In genomic region chr22:36768616-36769015, GRCh38 we compare ENCODE assay signal across 25 cellular contexts. TPM values are rescaled to one million over a fixed set of nuclear protein-coding genes. Genes with fewer than 3 reads are reported as not detected.
"Had no signal": no experiment of that assay in that cellular context is flagged by ENCODE, and none has a peak within 500 bp of the region (broad histone marks: within the 10 kb centered on the region; RNA-seq: fewer than 3 reads in every experiment).

No MANE protein-coding gene starts in this region.

- H3K27ac Mint-ChIP-seq: activated CD4-positive, alpha-beta T cell treated with anti-CD3 and anti-CD28 coated beads, Interleukin-2, amount 10 ng/mL, durations not matched to agents 24 days and 14 days; activated naive CD4-positive, alpha-beta T cell treated with anti-CD3 and anti-CD28 coated beads, Interleukin-2, amount 10 ng/mL, durations not matched to agents 7 days and 5 days; T-helper 1 cell treated with Interleukin-12 subunit alpha and Interleukin-12 subunit beta and Interleukin-4 antibody, amounts not matched to agents 30 μg/mL and 1 μg/mL, for 36 hours had no signal

- H3K9me3 Mint-ChIP-seq: activated CD4-positive, alpha-beta T cell treated with anti-CD3 and anti-CD28 coated beads, Interleukin-2, amount 10 ng/mL, durations not matched to agents 24 days and 14 days; activated naive CD4-positive, alpha-beta T cell treated with anti-CD3 and anti-CD28 coated beads, Interleukin-2, amount 10 ng/mL, durations not matched to agents 7 days and 5 days; activated T-cell treated with anti-CD3 and anti-CD28 coated beads, Interleukin-2, amount 50 U/mL, for 4 hours; T-helper 1 cell treated with Interleukin-12 subunit alpha and Interleukin-12 subunit beta and Interleukin-4 antibody, amounts not matched to agents 30 μg/mL and 1 μg/mL, for 36 hours had no signal

- H3K9ac ChIP-seq: SK-N-SH had no signal

- H3K4me1 Mint-ChIP-seq: activated naive CD4-positive, alpha-beta T cell treated with anti-CD3 and anti-CD28 coated beads, Interleukin-2, amount 10 ng/mL, durations not matched to agents 7 days and 5 days had no signal

- DNase-seq: activated CD4-positive, alpha-beta T cell treated with anti-CD3 and anti-CD28 coated beads for 1 hour; activated CD4-positive, alpha-beta T cell treated with anti-CD3 and anti-CD28 coated beads, Interleukin-2, amount 10 ng/mL, durations not matched to agents 24 days and 14 days; activated CD4-positive, alpha-beta T cell treated with anti-CD3 and anti-CD28 coated beads, Interleukin-2, amount 50 U/mL, for 48 hours; activated CD8-positive, alpha-beta memory T cell treated with anti-CD3 and anti-CD28 coated beads for 24 hours; activated gamma-delta T cell treated with Interleukin-2 at 50 U/mL for 16 hours; activated naive CD4-positive, alpha-beta T cell treated with anti-CD3 and anti-CD28 coated beads, Interleukin-2, amount 10 ng/mL, durations not matched to agents 7 days and 5 days; aorta; MM.1S; NCI-H1105; NCI-H1436; NCI-H1694 treated with DMSO at 0.1 percent for 48 hours; NCI-H2029 treated with DMSO at 0.1 percent for 48 hours; NCI-H345; NCI-H510A treated with DMSO at 0.1 percent for 48 hours; NCI-H69; NK-92 treated with Interleukin-12 subunit alpha and Interleukin-12 subunit beta, amount 100 ng/mL, for 24 hours; OCI-M1; Right ventricle myocardium superior; RPMI8226; SJCRH30; SK-N-SH had no signal

- H3K27me3 Mint-ChIP-seq: activated CD4-positive, alpha-beta T cell treated with anti-CD3 and anti-CD28 coated beads, Interleukin-2, amount 10 ng/mL, durations not matched to agents 24 days and 14 days; activated naive CD4-positive, alpha-beta T cell treated with anti-CD3 and anti-CD28 coated beads, Interleukin-2, amount 10 ng/mL, durations not matched to agents 7 days and 5 days had no signal

- H3K36me3 ChIP-seq: breast epithelium, SJCRH30 had no signal

- ATAC-seq: activated T-cell treated with anti-CD3 and anti-CD28 coated beads, Interleukin-2, amount 50 U/mL, for 4 hours; Panc1 had no signal

- H3K4me3 Mint-ChIP-seq: activated CD4-positive, alpha-beta T cell treated with anti-CD3 and anti-CD28 coated beads, Interleukin-2, amount 10 ng/mL, durations not matched to agents 24 days and 14 days; activated naive CD4-positive, alpha-beta T cell treated with anti-CD3 and anti-CD28 coated beads, Interleukin-2, amount 10 ng/mL, durations not matched to agents 7 days and 5 days; activated T-cell treated with anti-CD3 and anti-CD28 coated beads, Interleukin-2, amount 50 U/mL, for 4 hours; T-helper 1 cell treated with Interleukin-12 subunit alpha and Interleukin-12 subunit beta and Interleukin-4 antibody, amounts not matched to agents 30 μg/mL and 1 μg/mL, for 36 hours had no signal

- H3K27me3 ChIP-seq: breast epithelium, SJCRH30 had no signal

- H3K27ac ChIP-seq: breast epithelium, SJCRH30 had no signal

- H3K4me1 ChIP-seq: breast epithelium, SJCRH30 had no signal

- H3K4me2 ChIP-seq: SK-N-SH had no signal

- H3K4me3 ChIP-seq: breast epithelium, SJCRH30 had no signal

- H3K9me3 ChIP-seq: breast epithelium, SJCRH30, SK-N-SH had no signal

- H3K36me3 Mint-ChIP-seq: activated naive CD4-positive, alpha-beta T cell treated with anti-CD3 and anti-CD28 coated beads, Interleukin-2, amount 10 ng/mL, durations not matched to agents 7 days and 5 days had no signal

RNA-seq across cellular contexts. Expression of gene PVALB, which starts 48.2 kb away (rescaled TPM):
- total RNA-seq: activated CD4-positive, alpha-beta T cell treated with anti-CD3 and anti-CD28 coated beads, Interleukin-2, amount 10 ng/mL, durations not matched to agents 24 days and 14 days; activated T-cell treated with anti-CD3 and anti-CD28 coated beads, Interleukin-2, amount 50 U/mL, for 4 hours; aorta; Right ventricle myocardium superior had no signal
